Comparison of ENCODE assay signal across 3 cellular contexts in genomic region chr1:1279028-1279427, GRCh38.
"Had no signal": no experiment of that assay in that cellular context is flagged by ENCODE, and none has a peak within 500 bp of the region (broad histone marks: within the 10 kb centered on the region; RNA-seq: fewer than 3 reads in every experiment).

No MANE protein-coding gene starts in this region.

- DNase-seq: GDM1, GF-D8 had no signal

- H3K4me3 ChIP-seq: GM12878 had no signal
